In the genomic region with DNA sequence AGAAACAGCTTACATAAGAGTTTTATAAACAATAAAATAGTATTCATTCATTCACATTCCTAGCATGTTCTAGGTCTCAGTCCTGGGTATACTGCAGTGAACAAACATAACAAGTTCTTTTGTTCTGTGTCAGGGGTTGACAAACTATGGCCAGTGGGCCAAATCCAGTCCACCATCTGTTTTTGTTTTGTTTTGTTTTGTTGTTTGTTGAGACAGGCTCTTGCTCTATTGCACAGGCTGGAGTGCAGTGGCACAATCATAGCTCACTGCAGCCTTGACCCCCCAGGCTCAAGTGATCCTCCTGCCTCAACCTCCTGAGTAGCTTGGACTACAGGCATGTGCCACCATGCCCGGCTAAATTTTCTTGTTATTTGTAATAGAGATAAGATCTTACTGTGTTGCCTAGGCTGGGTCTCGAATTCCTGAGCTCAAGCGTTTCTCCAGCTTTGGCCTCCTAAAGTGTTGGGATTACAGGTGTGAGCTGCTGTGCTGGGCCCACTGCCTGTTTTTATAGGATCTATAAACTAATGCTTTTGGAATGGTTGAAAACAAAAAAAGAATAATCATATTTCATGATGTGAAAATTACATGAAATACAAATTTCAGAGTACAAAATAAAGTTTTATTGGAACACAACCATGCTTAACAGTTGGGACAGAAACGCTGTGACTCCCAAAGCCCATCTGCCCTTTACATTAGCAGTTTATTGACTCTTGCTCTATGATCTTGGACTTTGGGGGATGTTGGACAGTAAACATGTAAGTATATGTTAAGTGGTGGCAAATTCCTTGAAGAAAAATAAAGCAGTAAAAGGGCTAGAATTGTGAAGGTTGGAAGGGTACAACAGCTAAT, we compare ENCODE assay signal across 2 cellular contexts.
A peak's percentile ranks its signal among the peaks of the same experiment; 100 is the strongest.
TF ChIP-seq lines count a peak whose summit lies in the region.

No MANE protein-coding gene starts in this region.

TF ChIP-seq in K562, 482 proteins besides CTCF, POLR2A, EP300 and RAD21:
- TF ChIP-seq ZBTB40 (IDR thresholded peaks at IDR 0.05) = peak; percentile 93
- peak; percentile 82 for TF ChIP-seq ZBTB40 (CRISPR knock-in tag; IDR thresholded peaks at IDR 0.05)
- TF ChIP-seq, protein P1, sequence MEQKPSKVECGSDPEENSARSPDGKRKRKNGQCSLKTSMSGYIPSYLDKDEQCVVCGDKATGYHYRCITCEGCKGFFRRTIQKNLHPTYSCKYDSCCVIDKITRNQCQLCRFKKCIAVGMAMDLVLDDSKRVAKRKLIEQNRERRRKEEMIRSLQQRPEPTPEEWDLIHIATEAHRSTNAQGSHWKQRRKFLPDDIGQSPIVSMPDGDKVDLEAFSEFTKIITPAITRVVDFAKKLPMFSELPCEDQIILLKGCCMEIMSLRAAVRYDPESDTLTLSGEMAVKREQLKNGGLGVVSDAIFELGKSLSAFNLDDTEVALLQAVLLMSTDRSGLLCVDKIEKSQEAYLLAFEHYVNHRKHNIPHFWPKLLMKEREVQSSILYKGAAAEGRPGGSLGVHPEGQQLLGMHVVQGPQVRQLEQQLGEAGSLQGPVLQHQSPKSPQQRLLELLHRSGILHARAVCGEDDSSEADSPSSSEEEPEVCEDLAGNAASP (IDR thresholded peaks at IDR 0.05) = peak; percentile 18; the same call in 1 of the 2 replicates
- no peak for TF ChIP-seq RBM17 (IDR thresholded peaks at IDR 0.05; ENCODE audit: borderline replicate concordance, low read depth, low read length)
- no peak for TF ChIP-seq BMI1 (IDR thresholded peaks at IDR 0.05; ENCODE audit: low read length)

TF ChIP-seq in GM12891, 5 proteins besides CTCF, POLR2A, EP300 and RAD21:
- TF ChIP-seq POLR2AphosphoS5 (IDR thresholded peaks at IDR 0.05; ENCODE audit: low read depth, low read length) (no peak), TAF1 (IDR thresholded peaks at IDR 0.05; ENCODE audit: low read depth, low read length) (no peak), SPI1 (IDR thresholded peaks at IDR 0.05; ENCODE audit: low read depth, low read length) (no peak)
